8 cellular contexts compared by ENCODE assay signal in the genomic region with DNA sequence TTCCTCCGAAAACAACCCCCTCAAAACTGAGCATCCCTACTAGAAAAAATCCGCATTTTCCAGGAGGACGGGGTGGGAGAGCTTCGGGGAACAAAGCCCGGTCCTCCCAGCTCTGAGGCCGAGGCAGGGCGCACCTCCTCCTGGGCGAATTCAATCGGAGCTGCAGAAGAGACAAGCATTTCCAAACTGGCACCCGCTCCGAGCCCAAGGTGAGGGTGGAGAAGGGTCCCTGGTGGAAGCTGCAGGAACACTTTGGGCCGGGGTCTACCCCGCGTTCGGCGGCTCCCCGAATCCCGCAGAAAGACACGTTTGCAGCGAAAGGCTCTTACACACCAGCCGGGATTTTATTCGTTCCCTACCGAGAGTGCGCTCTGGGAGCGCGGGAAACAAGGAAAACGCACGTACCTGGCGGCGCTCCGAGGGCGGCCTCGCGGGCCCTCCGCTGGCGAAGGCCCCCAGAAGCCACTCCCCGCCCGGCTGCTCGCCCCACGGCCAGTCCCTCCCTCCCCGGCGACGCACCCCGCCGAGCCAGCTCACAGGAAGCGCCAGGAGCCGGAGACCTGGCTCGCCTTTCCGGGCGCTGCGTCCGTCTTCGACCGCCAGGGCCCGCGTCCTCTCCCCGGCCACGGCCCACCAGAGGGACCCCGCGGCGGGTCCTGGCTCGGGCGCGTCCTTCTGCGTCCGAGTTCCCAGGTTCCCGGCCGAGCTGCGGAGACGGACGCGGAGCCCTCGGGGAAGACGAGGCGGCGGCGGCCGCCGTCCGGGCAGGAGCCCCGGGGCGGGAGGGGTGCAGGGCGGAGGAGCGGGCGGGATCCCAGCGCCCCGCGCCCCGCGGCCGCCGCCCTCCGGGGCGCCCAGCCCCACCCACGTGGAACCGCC. TPM values are rescaled to one million over a fixed set of nuclear protein-coding genes. Genes with fewer than 3 reads are reported as not detected.
DNase-seq lines count a peak whose midpoint lies in the region; ATAC-seq and TF ChIP-seq lines count a peak whose summit lies in the region.

No MANE protein-coding gene starts in this region.

- ATAC-seq in GM21619 (IDR thresholded peaks at IDR 0.05; ENCODE audit: unreplicated experiment) (peak; percentile 38), GM18870 (IDR thresholded peaks at IDR 0.05; ENCODE audit: unreplicated experiment) (no peak)

- H3K9me3 ChIP-seq in left ventricle myocardium inferior (replicated peaks): no peaks in the 10 kb centered on the region

- H3K4me3 ChIP-seq in Jurkat, Clone E6-1 (ENCODE audit: low read length): peak overlapping the region; percentile 88
- peak overlapping the region; percentile 77 for H3K4me3 ChIP-seq in left ventricle myocardium inferior

- H3K27ac Mint-ChIP-seq in progenitor cell of endocrine pancreas: peak overlapping the region; percentile 97

- H3K27me3 ChIP-seq in left ventricle myocardium inferior (ENCODE audit: low read depth): peaks cover 29% of the 10 kb centered on the region

- no peaks in the 10 kb centered on the region for H3K36me3 ChIP-seq in left ventricle myocardium inferior

- H3K36me3 Mint-ChIP-seq in progenitor cell of endocrine pancreas (ENCODE audit: insufficient read depth): peaks cover 16% of the 10 kb centered on the region

- H3K9me3 Mint-ChIP-seq in progenitor cell of endocrine pancreas (ENCODE audit: low read depth): no peaks in the 10 kb centered on the region

- peak overlapping the region; percentile 96 for H3K27ac ChIP-seq in left ventricle myocardium inferior (replicated peaks)

- H3K27me3 Mint-ChIP-seq in progenitor cell of endocrine pancreas: no peaks in the 10 kb centered on the region

- TF ChIP-seq CTCF in left ventricle myocardium inferior (IDR thresholded peaks at IDR 0.05; ENCODE audit: borderline replicate concordance) (peak; percentile 55), progenitor cell of endocrine pancreas (IDR thresholded peaks at IDR 0.05; ENCODE audit: unreplicated experiment) (peak; percentile 46)

- peaks cover 69% of the 10 kb centered on the region for H3K4me1 ChIP-seq in left ventricle myocardium inferior

- DNase-seq in ELR (ENCODE audit: low read depth): peak; percentile 95
- no peak for DNase-seq in Jurkat, Clone E6-1 (ENCODE audit: low read depth, low spot score)
- DNase-seq in SHP77 (lab: John Stamatoyannopoulos, UW): peak; percentile 80 to 84
- DNase-seq in anterior cingulate cortex (lab: John Stamatoyannopoulos, UW): peak in 53 of 58 donors; percentile 22 to 89 (median 70)
- peak; percentile 90 for DNase-seq in left ventricle myocardium inferior
- DNase-seq in progenitor cell of endocrine pancreas (ENCODE audit: low spot score, unreplicated experiment): peak; percentile 62

- peaks cover 16% of the 10 kb centered on the region for H3K4me1 Mint-ChIP-seq in progenitor cell of endocrine pancreas (ENCODE audit: low read depth)

- intact Hi-C loops in left ventricle myocardium inferior (cut with micrococcal nuclease): no loop called here

- H3K4me3 Mint-ChIP-seq in progenitor cell of endocrine pancreas (ENCODE audit: low read depth): peak overlapping the region; percentile 94

RNA-seq across cellular contexts. Expression of a gene that starts 49.8 kb away (rescaled TPM):
- 8.7 TPM for polyA plus RNA-seq in Jurkat, Clone E6-1 (2012; ENCODE audit: insufficient read depth, insufficient read length)
- total RNA-seq in left ventricle myocardium inferior (7.3 TPM), progenitor cell of endocrine pancreas (36.9 and 40.5 TPM in 2 replicates)

RNA-seq across cellular contexts. Expression of a gene that starts 50.3 kb away (rescaled TPM):
- polyA plus RNA-seq in Jurkat, Clone E6-1 (2012; ENCODE audit: insufficient read depth, insufficient read length): 33.4 TPM
- 50.1 TPM for total RNA-seq in left ventricle myocardium inferior
- total RNA-seq in progenitor cell of endocrine pancreas: 128 and 130 TPM in 2 replicates
